ENCODE assay signal across 21 cellular contexts in genomic region chr1:245126530-245126929, GRCh38.
"Had no signal": no experiment of that assay in that cellular context is flagged by ENCODE, and none has a peak within 500 bp of the region (broad histone marks: within the 10 kb centered on the region; RNA-seq: fewer than 3 reads in every experiment).

No MANE protein-coding gene starts in this region.

- H3K27ac ChIP-seq: HL-60, RWPE1 had no signal

- H3K4me2 ChIP-seq: SK-N-SH had no signal

- H3K9ac ChIP-seq: SK-N-SH had no signal

- H3K27ac Mint-ChIP-seq: IgD-negative memory B cell had no signal

- FAIRE-seq: HTR-8/SVneo, RCC 7860 had no signal

- H3K9me3 ChIP-seq: SK-N-SH had no signal

- DNase-seq: KBM-7, MV-4-11, NCI-H1048, NCI-H1105, NCI-H1417, NCI-H1436 treated with DMSO at 0.1 percent for 48 hours, NCI-H1694, NCI-H187 treated with DMSO at 0.1 percent for 48 hours, NCI-H2029 treated with DMSO at 0.1 percent for 48 hours, NCI-H2171 treated with DMSO at 0.1 percent for 48 hours, NCI-H345, NCI-H446 treated with DMSO at 0.1 percent for 48 hours, NCI-H510A treated with DMSO at 0.1 percent for 48 hours, NCI-H526, SHP77, SK-N-SH had no signal
